26 cellular contexts compared by ENCODE assay signal in genomic region chr2:106115665-106116064, GRCh38.
A peak's percentile ranks its signal among the peaks of the same experiment; 100 is the strongest.
DNase-seq lines count a peak whose midpoint lies in the region; ATAC-seq and TF ChIP-seq lines count a peak whose summit lies in the region.
"Had no signal": no experiment of that assay in that cellular context is flagged by ENCODE, and none has a peak within 500 bp of the region (broad histone marks: within the 10 kb centered on the region; RNA-seq: fewer than 3 reads in every experiment).

No MANE protein-coding gene starts in this region.

- TF ChIP-seq POLR2A in gastrocnemius medialis (IDR thresholded peaks at IDR 0.05) (no peak), GM18505 (IDR thresholded peaks at IDR 0.05; ENCODE audit: borderline replicate concordance, extremely low read depth, insufficient read depth, insufficient read length) (no peak), uterus (IDR thresholded peaks at IDR 0.05) (no peak)

- no peaks in the 10 kb centered on the region for H3K9me3 Mint-ChIP-seq in activated T-cell treated with anti-CD3 and anti-CD28 coated beads, Interleukin-2, amount 50 U/mL, for 72 hours
- H3K9me3 Mint-ChIP-seq in Calu3 (ENCODE audit: low read depth, unreplicated experiment): no peaks in the 10 kb centered on the region
- H3K9me3 Mint-ChIP-seq in activated naive CD8-positive, alpha-beta T cell treated with anti-CD3 and anti-CD28 coated beads, Interleukin-2, amount 50 U/mL, for 24 hours: no peaks in the 10 kb centered on the region
- H3K9me3 Mint-ChIP-seq: activated B cell treated with CpG ODN at 0.5 μM for 24 hours; activated naive CD8-positive, alpha-beta T cell treated with anti-CD3 and anti-CD28 coated beads, Interleukin-2, amount 10 ng/mL, durations not matched to agents 7 days and 5 days; neural crest cell had no signal

- H3K36me3 Mint-ChIP-seq in activated T-cell treated with anti-CD3 and anti-CD28 coated beads, Interleukin-2, amount 50 U/mL, for 72 hours (ENCODE audit: insufficient read depth in 2 of 2): peaks cover 1% of the 10 kb centered on the region in 2 donors
- H3K36me3 Mint-ChIP-seq in Calu3 (ENCODE audit: insufficient read depth, unreplicated experiment): peaks cover 4% of the 10 kb centered on the region
- peaks cover 18% of the 10 kb centered on the region for H3K36me3 Mint-ChIP-seq in activated naive CD8-positive, alpha-beta T cell treated with anti-CD3 and anti-CD28 coated beads, Interleukin-2, amount 50 U/mL, for 24 hours (ENCODE audit: low read depth)

- peak overlapping the region; percentile 44 for H3K27ac Mint-ChIP-seq in activated T-cell treated with anti-CD3 and anti-CD28 coated beads, Interleukin-2, amount 50 U/mL, for 72 hours
- peak overlapping the region; percentile 50 for H3K27ac Mint-ChIP-seq in Calu3 (ENCODE audit: unreplicated experiment)
- peak overlapping the region; percentile 64 for H3K27ac Mint-ChIP-seq in activated naive CD8-positive, alpha-beta T cell treated with anti-CD3 and anti-CD28 coated beads, Interleukin-2, amount 50 U/mL, for 24 hours

- CTCF ChIA-PET in Calu3 (lab: Charles Lee): interaction anchor here (1.5 kb wide), 1 partner anchor 9 kb away, joined by 5 read pairs; no protein-coding TSS in a partner anchor

- no peak for DNase-seq in activated T-cell treated with anti-CD3 and anti-CD28 coated beads, Interleukin-2, amount 50 U/mL, for 72 hours
- no peak for DNase-seq in activated T-cell treated with anti-CD3 and anti-CD28 coated beads, Interleukin-2, amount 50 U/mL, for 48 hours
- DNase-seq in Calu3 (no peak), gastrocnemius medialis (no peak), uterus (no peak)
- no peak for DNase-seq in activated naive CD8-positive, alpha-beta T cell treated with anti-CD3 and anti-CD28 coated beads, Interleukin-2, amount 50 U/mL, for 24 hours
- DNase-seq: activated B cell treated with CpG ODN at 0.5 μM for 24 hours; activated CD8-positive, alpha-beta memory T cell treated with anti-CD3 and anti-CD28 coated beads, Interleukin-2, amount 50 U/mL, for 4 hours; activated naive CD8-positive, alpha-beta T cell treated with anti-CD3 and anti-CD28 coated beads, Interleukin-2, amount 10 ng/mL, durations not matched to agents 7 days and 5 days; colonic mucosa; COR-L47; effector CD8-positive, alpha-beta T cell; left cardiac atrium; NCI-H1436; NCI-H345; ovary; retina; stimulated activated CD4-positive, alpha-beta T cell treated with anti-CD3 and anti-CD28 coated beads, Interleukin-1b, Interleukin-23, amount 100 ng/mL, for 48 hours; thyroid gland had no signal

- BruUV-seq in Calu3 (replicated peaks; lab: Mats Ljungman, UMichigan): no TSS peak

- TF ChIP-seq CTCF in Calu3 (IDR thresholded peaks at IDR 0.05; ENCODE audit: unreplicated experiment) (no peak), gastrocnemius medialis (IDR thresholded peaks at IDR 0.05 in 4 of 5, conservative IDR thresholded peaks at IDR 0.05 in 1 of 5) (no peak), uterus (IDR thresholded peaks at IDR 0.05) (no peak)

- no peak overlapping the region for H3K4me3 Mint-ChIP-seq in activated T-cell treated with anti-CD3 and anti-CD28 coated beads, Interleukin-2, amount 50 U/mL, for 72 hours
- H3K4me3 Mint-ChIP-seq in Calu3 (ENCODE audit: low read depth, unreplicated experiment): no peak overlapping the region
- no peak overlapping the region for H3K4me3 Mint-ChIP-seq in activated naive CD8-positive, alpha-beta T cell treated with anti-CD3 and anti-CD28 coated beads, Interleukin-2, amount 50 U/mL, for 24 hours
- H3K4me3 Mint-ChIP-seq: activated B cell treated with CpG ODN at 0.5 μM for 24 hours; activated naive CD8-positive, alpha-beta T cell treated with anti-CD3 and anti-CD28 coated beads, Interleukin-2, amount 10 ng/mL, durations not matched to agents 7 days and 5 days; neural crest cell had no signal

- peaks cover 27 to 34% of the 10 kb centered on the region in 2 donors for H3K4me1 ChIP-seq in gastrocnemius medialis
- no peaks in the 10 kb centered on the region for H3K4me1 ChIP-seq in uterus
- H3K4me1 ChIP-seq: ascending aorta, colonic mucosa, thyroid gland, vagina had no signal

- H3K9me3 ChIP-seq in gastrocnemius medialis (no peaks in the 10 kb centered on the region), uterus (no peaks in the 10 kb centered on the region)
- H3K9me3 ChIP-seq: ascending aorta, colonic mucosa, ovary, SJCRH30, thyroid gland, vagina had no signal

- no peaks in the 10 kb centered on the region for H3K27me3 Mint-ChIP-seq in activated T-cell treated with anti-CD3 and anti-CD28 coated beads, Interleukin-2, amount 50 U/mL, for 72 hours (ENCODE audit: low read depth)
- H3K27me3 Mint-ChIP-seq in Calu3 (ENCODE audit: unreplicated experiment): no peaks in the 10 kb centered on the region
- no peaks in the 10 kb centered on the region for H3K27me3 Mint-ChIP-seq in activated naive CD8-positive, alpha-beta T cell treated with anti-CD3 and anti-CD28 coated beads, Interleukin-2, amount 50 U/mL, for 24 hours
- H3K27me3 Mint-ChIP-seq: activated B cell treated with CpG ODN at 0.5 μM for 24 hours; activated naive CD8-positive, alpha-beta T cell treated with anti-CD3 and anti-CD28 coated beads, Interleukin-2, amount 10 ng/mL, durations not matched to agents 7 days and 5 days had no signal

- peaks cover 12% of the 10 kb centered on the region for H3K4me1 Mint-ChIP-seq in activated T-cell treated with anti-CD3 and anti-CD28 coated beads, Interleukin-2, amount 50 U/mL, for 72 hours (ENCODE audit: low read depth)
- peaks cover 44% of the 10 kb centered on the region for H3K4me1 Mint-ChIP-seq in Calu3 (ENCODE audit: low read depth, unreplicated experiment)
- H3K4me1 Mint-ChIP-seq in activated naive CD8-positive, alpha-beta T cell treated with anti-CD3 and anti-CD28 coated beads, Interleukin-2, amount 50 U/mL, for 24 hours: peaks cover 12% of the 10 kb centered on the region

- peaks cover 0 to 15% of the 10 kb centered on the region in 2 donors for H3K36me3 ChIP-seq in gastrocnemius medialis
- H3K36me3 ChIP-seq in uterus: no peaks in the 10 kb centered on the region
- H3K36me3 ChIP-seq: colonic mucosa, ovary had no signal

- H3K4me3 ChIP-seq in gastrocnemius medialis (no peak overlapping the region), uterus (no peak overlapping the region)
- H3K4me3 ChIP-seq: ascending aorta, colonic mucosa, ovary, SJCRH30, thyroid gland, vagina had no signal

- in situ Hi-C loops in gastrocnemius medialis (cut with MboI; ENCODE audit: low sequenced_read_pairs in 4 of 4): loop anchor here in 1 of 4 donors (25.0 kb wide), 1 partner anchor 347 kb away; the partner anchor contains the start of gene RGPD3

- no peak for ATAC-seq in activated T-cell treated with anti-CD3 and anti-CD28 coated beads, Interleukin-2, amount 50 U/mL, for 72 hours (replicated peaks in 1 of 2)
- no peak for ATAC-seq in activated naive CD8-positive, alpha-beta T cell treated with anti-CD3 and anti-CD28 coated beads, Interleukin-2, amount 50 U/mL, for 24 hours
- ATAC-seq in gastrocnemius medialis (no peak), GM18505 (IDR thresholded peaks at IDR 0.05; ENCODE audit: unreplicated experiment) (no peak), GM18873 (IDR thresholded peaks at IDR 0.05; ENCODE audit: low FRiP score, unreplicated experiment) (no peak)

- H3K27me3 ChIP-seq in gastrocnemius medialis (no peaks in the 10 kb centered on the region), uterus (no peaks in the 10 kb centered on the region)
- H3K27me3 ChIP-seq: ascending aorta, colonic mucosa, ovary, SJCRH30, thyroid gland, vagina had no signal

- H3K27ac ChIP-seq in gastrocnemius medialis: peak overlapping the region in 3 of 4 donors; percentile 84 to 98 (median 95)
- H3K27ac ChIP-seq in uterus: no peak overlapping the region
- H3K27ac ChIP-seq: ascending aorta, colonic mucosa, epithelial cell of prostate, ovary, SJCRH30, thyroid gland, vagina had no signal

- intact Hi-C loops in Calu3 (cut with micrococcal nuclease; ENCODE audit: unreplicated experiment) (loop anchor here (5.0 kb wide), 1 partner anchor 47 kb away; no protein-coding TSS in a partner anchor), gastrocnemius medialis (cut with DNase I; ENCODE audit: low total_unique reads) (loop anchor here (5.0 kb wide), 2 partner anchors 42 to 77 kb away; partner anchors contain the start of gene UXS1), uterus (cut with DNase I; ENCODE audit: low total_unique reads) (no loop called here)

Comparison
In these comparisons a context has a peak if more than half of its experiments do, and no peak if none do; other contexts are left out.
1. H3K27ac ChIP-seq: peak in gastrocnemius medialis (3 of 4); none in uterus (0 of 2).
2. Peak in every context shown above with its lines, with median percentiles within 50 percentile points of each other: H3K27ac Mint-ChIP-seq.